Comparison of ENCODE assay signal across 9 cellular contexts in genomic region chr10:112721080-112721698, GRCh38.
DNase-seq lines count a peak whose midpoint lies in the region; FAIRE-seq and TF ChIP-seq lines count a peak whose summit lies in the region.
"Had no signal": no experiment of that assay in that cellular context is flagged by ENCODE, and none has a peak within 500 bp of the region (broad histone marks: within the 10 kb centered on the region; RNA-seq: fewer than 3 reads in every experiment).

No MANE protein-coding gene starts in this region.

- peak; percentile 84 for FAIRE-seq in GM19239 (lab: Jason Lieb, UNC)
- no peak for FAIRE-seq in urothelium cell line (lab: Jason Lieb, UNC)
- FAIRE-seq: endometrium had no signal

- H3K36me3 ChIP-seq in BE2C: no peaks in the 10 kb centered on the region
- no peaks in the 10 kb centered on the region for H3K36me3 ChIP-seq in KMS-11 (ENCODE audit: insufficient read depth)

- no peaks in the 10 kb centered on the region for H3K9me3 ChIP-seq in BE2C

- H3K4me3 ChIP-seq in BE2C (ENCODE audit: low read depth, low read length) (no peak overlapping the region), KMS-11 (IDR thresholded peaks at IDR 0.05; ENCODE audit: insufficient read depth, low read depth, low read length) (no peak overlapping the region), astrocyte of the spinal cord (ENCODE audit: low read depth, low read length) (no peak overlapping the region)

- H3K4me1 ChIP-seq in BE2C (no peaks in the 10 kb centered on the region), KMS-11 (ENCODE audit: low read depth, poor library complexity, severe bottlenecking) (no peaks in the 10 kb centered on the region)

- H3K9ac ChIP-seq in KMS-11: no peak overlapping the region

- no peaks in the 10 kb centered on the region for H3K27me3 ChIP-seq in BE2C
- no peaks in the 10 kb centered on the region for H3K27me3 ChIP-seq in KMS-11 (ENCODE audit: insufficient read depth, low read depth)

- peak; percentile 75 for TF ChIP-seq CTCF in BE2C (IDR thresholded peaks at IDR 0.05; ENCODE audit: low read depth, low read length)
- TF ChIP-seq CTCF in KMS-11 (conservative IDR thresholded peaks at IDR 0.05; ENCODE audit: low read depth, low read length): peak; percentile 58; the same call in 1 of the 2 replicates
- TF ChIP-seq CTCF in astrocyte of the spinal cord (IDR thresholded peaks at IDR 0.05; ENCODE audit: low read depth, low read length): peak; percentile 64

- H3K79me2 ChIP-seq in KMS-11 (ENCODE audit: insufficient read depth, low read depth): no peaks in the 10 kb centered on the region

- H3K4me2 ChIP-seq in KMS-11: no peak overlapping the region

- in situ Hi-C loops in astrocyte of the spinal cord (cut with HindIII; ENCODE audit: low sequenced_read_pairs): no loop called here

- H4K20me1 ChIP-seq in KMS-11 (ENCODE audit: insufficient read depth): no peaks in the 10 kb centered on the region

- no peak overlapping the region for H2AFZ ChIP-seq in KMS-11 (ENCODE audit: low read depth)

- DNase-seq in BE2C: peak; percentile 16
- DNase-seq in GM19239 (ENCODE audit: insufficient read length, low spot score): no peak
- DNase-seq in astrocyte of the spinal cord (ENCODE audit: low read depth, low spot score): peak; percentile 42
- DNase-seq in inferior parietal cortex (ENCODE audit: extremely low spot score): peak; percentile 66
- DNase-seq in urothelium cell line (ENCODE audit: low spot score): peak; percentile 51
- DNase-seq in NCI-H1930 (lab: John Stamatoyannopoulos, UW): no peak
- DNase-seq in HuH-7 (ENCODE audit: low spot score): no peak

- H3K27ac ChIP-seq in KMS-11: no peak overlapping the region

Comparison
In these comparisons a context has a peak if more than half of its experiments do, and no peak if none do; other contexts are left out.
1. DNase-seq: peak in BE2C (single experiment), astrocyte of the spinal cord (single experiment), inferior parietal cortex (single experiment) and urothelium cell line (single experiment); none in GM19239 (single experiment), NCI-H1930 (0 of 2) and HuH-7 (single experiment).
2. Peak in every context shown above with its lines, with median percentiles within 50 percentile points of each other: CTCF ChIP-seq.